9 cellular contexts compared by ENCODE assay signal in the genomic region with DNA sequence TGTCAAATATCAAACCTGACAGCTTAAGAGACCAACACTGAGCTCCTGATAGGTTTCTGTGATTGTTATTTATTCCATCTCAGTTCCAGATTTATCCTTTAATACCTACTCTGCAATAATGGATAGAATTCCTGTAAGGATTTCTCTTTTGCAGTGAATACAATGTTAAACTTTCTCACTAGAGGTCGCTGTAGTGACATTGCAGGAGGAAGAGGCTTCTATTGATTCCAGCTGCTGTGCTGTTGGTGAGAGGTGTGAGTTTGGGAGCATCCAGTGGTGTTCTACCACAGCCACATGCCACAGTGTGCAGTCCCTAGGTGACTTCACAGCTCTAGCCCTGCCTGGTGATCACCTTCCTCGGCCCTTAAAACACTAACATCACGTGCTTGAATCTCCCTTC. TPM values are rescaled to one million over a fixed set of nuclear protein-coding genes. Genes with fewer than 3 reads are reported as not detected.
A peak's percentile ranks its signal among the peaks of the same experiment; 100 is the strongest.
DNase-seq lines count a peak whose midpoint lies in the region; ATAC-seq, FAIRE-seq and TF ChIP-seq lines count a peak whose summit lies in the region.
"Had no signal": no experiment of that assay in that cellular context is flagged by ENCODE, and none has a peak within 500 bp of the region (broad histone marks: within the 10 kb centered on the region; RNA-seq: fewer than 3 reads in every experiment).

No MANE protein-coding gene starts in this region.

- H3K9me1 ChIP-seq in keratinocyte (ENCODE audit: control insufficient read depth, extremely low read depth, insufficient read depth, low read length), result no peaks in the 10 kb centered on the region

- TF ChIP-seq CTCF in keratinocyte (optimal IDR thresholded peaks at IDR 0.05 in 1 of 3, IDR thresholded peaks at IDR 0.05 in 1 of 3, conservative IDR thresholded peaks at IDR 0.05 in 1 of 3; ENCODE audit: extremely low read depth in 1 of 3, insufficient read depth in 2 of 3, low read length in 3 of 3) (peak; percentile 53 to 66 (median 57)), prostate gland (IDR thresholded peaks at IDR 0.05) (no peak)

- no peak overlapping the region for H3K4me2 ChIP-seq in keratinocyte (ENCODE audit: control insufficient read depth, extremely low read depth, insufficient read depth, low read depth, low read length)

- WGBS in prostate gland, result 60% methylated on average over 3 of the region's 3 CpGs

- no peaks in the 10 kb centered on the region for H3K36me3 ChIP-seq in keratinocyte (ENCODE audit: control insufficient read depth in 2 of 2, extremely low read depth in 1 of 2, insufficient read depth in 2 of 2, low read length in 2 of 2)
- H3K36me3 ChIP-seq in prostate gland, result no peaks in the 10 kb centered on the region

- no peaks in the 10 kb centered on the region for H3K4me1 ChIP-seq in keratinocyte (ENCODE audit: control insufficient read depth, extremely low read depth, insufficient read depth, low read length)
- H3K4me1 ChIP-seq in prostate gland (replicated peaks), result no peaks in the 10 kb centered on the region

- H3K27me3 ChIP-seq in keratinocyte (ENCODE audit: control insufficient read depth, extremely low read depth, insufficient read depth, low read length) (no peaks in the 10 kb centered on the region), prostate gland (replicated peaks; ENCODE audit: insufficient read depth) (no peaks in the 10 kb centered on the region)

- no peak overlapping the region for H3K4me3 ChIP-seq in keratinocyte (ENCODE audit: control insufficient read depth in 2 of 3, extremely low read depth in 1 of 3, insufficient read depth in 2 of 3, low read depth in 1 of 3, low read length in 3 of 3)
- no peak overlapping the region for H3K4me3 ChIP-seq in prostate gland

- H3K9ac ChIP-seq in keratinocyte (ENCODE audit: control insufficient read depth, extremely low read depth, insufficient read depth, low read length), result no peak overlapping the region

- H2AFZ ChIP-seq in keratinocyte (ENCODE audit: control insufficient read depth, low read length), result no peak overlapping the region

- H4K20me1 ChIP-seq in keratinocyte (ENCODE audit: control insufficient read depth, extremely low read depth, insufficient read depth, low read length), result no peaks in the 10 kb centered on the region

- no peaks in the 10 kb centered on the region for H3K79me2 ChIP-seq in keratinocyte (ENCODE audit: control insufficient read depth, insufficient read depth, low read length)

- intact Hi-C loops in prostate gland (cut with DNase I), result no loop called here

- no peaks in the 10 kb centered on the region for H3K9me3 ChIP-seq in keratinocyte (ENCODE audit: control insufficient read depth, low read depth, low read length)
- no peaks in the 10 kb centered on the region for H3K9me3 ChIP-seq in prostate gland

- peak; percentile 66 for ATAC-seq in SK-N-SH treated with all-trans-retinoic acid at 6 μM for 48 hours
- ATAC-seq in HG02852 (IDR thresholded peaks at IDR 0.05; ENCODE audit: unreplicated experiment), result no peak
- ATAC-seq in GM18498 (IDR thresholded peaks at IDR 0.05; ENCODE audit: unreplicated experiment), result no peak

- TF ChIP-seq POLR2A in prostate gland (IDR thresholded peaks at IDR 0.05), result no peak

- DNase-seq in Caki2 (ENCODE audit: low read depth) (peak; percentile 6), HT-29 (ENCODE audit: low spot score) (peak; percentile 41), keratinocyte (ENCODE audit: low read depth, low spot score) (no peak), prostate gland (ENCODE audit: low spot score) (no peak), NCI-H1092 treated with DMSO at 0.1 percent for 48 hours (lab: John Stamatoyannopoulos, UW) (no peak)
- DNase-seq: anterior cingulate cortex had no signal

- peak; percentile 29 for FAIRE-seq in keratinocyte (lab: Jason Lieb, UNC)

- H3K27ac ChIP-seq in keratinocyte (ENCODE audit: control insufficient read depth, insufficient read depth, low read length), result no peak overlapping the region
- H3K27ac ChIP-seq in prostate gland, result no peak overlapping the region

- in situ Hi-C loops in Caki2 (cut with HindIII; ENCODE audit: low pct_unique_long_range_greater_than_20kb, low sequenced_read_pairs), result no loop called here

- dilution Hi-C loops in keratinocyte (cut with MboI; ENCODE audit: extremely low pct_ligation_motif_present, low sequenced_read_pairs), result no loop called here

TF ChIP-seq in SK-N-SH treated with all-trans-retinoic acid at 6 μM for 48 hours, 23 proteins besides CTCF, POLR2A, EP300 and RAD21:
- TF ChIP-seq, protein P1, sequence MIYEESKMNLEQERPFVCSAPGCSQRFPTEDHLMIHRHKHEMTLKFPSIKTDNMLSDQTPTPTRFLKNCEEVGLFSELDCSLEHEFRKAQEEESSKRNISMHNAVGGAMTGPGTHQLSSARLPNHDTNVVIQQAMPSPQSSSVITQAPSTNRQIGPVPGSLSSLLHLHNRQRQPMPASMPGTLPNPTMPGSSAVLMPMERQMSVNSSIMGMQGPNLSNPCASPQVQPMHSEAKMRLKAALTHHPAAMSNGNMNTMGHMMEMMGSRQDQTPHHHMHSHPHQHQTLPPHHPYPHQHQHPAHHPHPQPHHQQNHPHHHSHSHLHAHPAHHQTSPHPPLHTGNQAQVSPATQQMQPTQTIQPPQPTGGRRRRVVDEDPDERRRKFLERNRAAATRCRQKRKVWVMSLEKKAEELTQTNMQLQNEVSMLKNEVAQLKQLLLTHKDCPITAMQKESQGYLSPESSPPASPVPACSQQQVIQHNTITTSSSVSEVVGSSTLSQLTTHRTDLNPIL (CRISPR knock-in tag; IDR thresholded peaks at IDR 0.05; ENCODE audit: low read depth), result no peak
- no peak for TF ChIP-seq TCF4 (CRISPR knock-in tag; IDR thresholded peaks at IDR 0.05; ENCODE audit: borderline replicate concordance)

RNA-seq across cellular contexts. Expression of a gene that starts 34.6 kb away (rescaled TPM):
- not detected in 2 replicates for total RNA-seq in Caki2 (2014; rRNA removed; shearing (Covaris generic); ENCODE audit: low replicate concordance)
- total RNA-seq in HT-29 (2014; rRNA removed; shearing (Covaris generic)), result not detected in 2 replicates
- polyA plus RNA-seq in keratinocyte, result not detected in 3 replicates
- polyA plus RNA-seq in keratinocyte (2011; ENCODE audit: low read depth), result not detected
- not detected in 2 replicates for polyA plus RNA-seq in keratinocyte (2011; cell fraction: cytosol; rRNA removed)
- polyA plus RNA-seq in keratinocyte (2011; cell fraction: nucleus; rRNA removed), result not detected in 2 replicates
- not detected in 2 replicates for polyA plus RNA-seq in keratinocyte (2012; ENCODE audit: low replicate concordance)
- polyA minus RNA-seq in keratinocyte, result not detected in 3 replicates
- polyA minus RNA-seq in keratinocyte (2011; cell fraction: cytosol; rRNA and poly(A)+ RNA removed), result not detected
- polyA minus RNA-seq in keratinocyte (2011; cell fraction: nucleus; rRNA and poly(A)+ RNA removed), result not detected in 2 replicates
- total RNA-seq in prostate gland, result 100 to 1,000 TPM in 1 of 2 donors, not detected in 1; 107 TPM

Comparison
In these comparisons a context has a peak if more than half of its experiments do, and no peak if none do; other contexts are left out.
1. DNase-seq: peak in Caki2 (single experiment) and HT-29 (single experiment); none in keratinocyte (single experiment), prostate gland (single experiment) and NCI-H1092 treated with DMSO at 0.1 percent for 48 hours (single experiment).
2. CTCF ChIP-seq: peak in keratinocyte (3 of 3); none in prostate gland (0 of 4).